Comparison of ENCODE assay signal across 19 cellular contexts in the genomic region with DNA sequence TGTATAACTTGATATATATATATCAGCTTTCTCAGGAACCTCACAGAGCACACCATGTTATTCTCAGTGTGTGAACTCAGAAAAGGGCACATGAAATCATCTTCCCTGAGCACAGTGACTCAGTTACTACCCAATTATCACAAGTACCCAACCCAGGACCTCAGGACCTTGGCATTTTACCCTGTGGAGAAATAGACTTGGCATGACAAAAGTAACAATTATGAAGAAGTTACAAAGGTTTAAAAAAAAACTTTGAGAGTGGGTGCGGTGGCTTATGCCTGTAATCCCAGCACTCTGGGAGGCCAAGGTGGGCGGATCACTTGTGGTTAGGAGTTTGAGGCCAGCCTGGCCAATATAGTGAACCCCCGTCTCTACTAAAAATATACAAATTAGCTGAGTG. TPM values are rescaled to one million over a fixed set of nuclear protein-coding genes. Genes with fewer than 3 reads are reported as not detected.
"Had no signal": no experiment of that assay in that cellular context is flagged by ENCODE, and none has a peak within 500 bp of the region (broad histone marks: within the 10 kb centered on the region; RNA-seq: fewer than 3 reads in every experiment).

No MANE protein-coding gene starts in this region.

- FAIRE-seq: frontal cortex, islet of Langerhans had no signal

- DNase-seq: activated CD4-positive, alpha-beta T cell treated with anti-CD3 and anti-CD28 coated beads, Interleukin-2, amount 50 U/mL, for 1 hour; activated effector memory CD4-positive, alpha-beta T cell treated with Interleukin-2 at 50 U/mL for 16 hours; activated T-cell treated with anti-CD3 and anti-CD28 coated beads for 4 hours; amygdala; cerebellar nuclear complex; heart right ventricle; left lung; mesenchymal stem cell; nephron progenitor cell; stimulated activated CD4-positive, alpha-beta T cell treated with anti-CD3 and anti-CD28 coated beads, Interleukin-15, amount 100 ng/mL, for 24 hours; stomach; T-helper 17 cell had no signal

- H3K36me3 ChIP-seq: heart right ventricle, left lung, stomach, vagina had no signal

- H3K4me3 ChIP-seq: heart right ventricle, left lung, stomach, vagina had no signal

- H3K27me3 ChIP-seq: left lung, stomach, vagina had no signal

RNA-seq across cellular contexts. Expression of a gene that starts 52.4 kb away (rescaled TPM):
- total RNA-seq: activated CD8-positive, alpha-beta memory T cell treated with anti-CD3 and anti-CD28 coated beads for 36 hours; frontal cortex; left lung; osteocyte; pulmonary artery endothelial cell; skeletal muscle tissue; T-helper 17 cell; vagina had no signal
